In genomic region chr4:166092797-166093196, GRCh38 we compare ENCODE assay signal across 22 cellular contexts.
DNase-seq lines count a peak whose midpoint lies in the region; ATAC-seq and TF ChIP-seq lines count a peak whose summit lies in the region.
"Had no signal": no experiment of that assay in that cellular context is flagged by ENCODE, and none has a peak within 500 bp of the region (broad histone marks: within the 10 kb centered on the region; RNA-seq: fewer than 3 reads in every experiment).

No MANE protein-coding gene starts in this region.

- H3K36me3 ChIP-seq in Caco-2 (ENCODE audit: control insufficient read depth, insufficient read depth, low read length): no peaks in the 10 kb centered on the region
- no peaks in the 10 kb centered on the region for H3K36me3 ChIP-seq in SJCRH30
- H3K36me3 ChIP-seq in hepatocyte (replicated peaks; ENCODE audit: insufficient read depth, low read depth): no peaks in the 10 kb centered on the region
- H3K36me3 ChIP-seq: BLaER1, MG63 had no signal

- H2AFZ ChIP-seq in hepatocyte: no peak overlapping the region
- H2AFZ ChIP-seq: GM23338 had no signal

- DNase-seq in Caco-2 (no peak), LoVo (ENCODE audit: low spot score) (peak; percentile 27), SJCRH30 (peak; percentile 7 to 22), hepatocyte (ENCODE audit: low spot score) (peak; percentile 32), H4 (ENCODE audit: low spot score) (no peak), midbrain (lab: John Stamatoyannopoulos, UW) (no peak)
- DNase-seq: CD4-positive, alpha-beta memory T cell; DMS79; IMR-90; Karpas-422; MG63; NCI-H1092; NCI-H1694; NCI-H82 had no signal

- H3K9me3 ChIP-seq in Caco-2: no peaks in the 10 kb centered on the region
- no peaks in the 10 kb centered on the region for H3K9me3 ChIP-seq in SJCRH30 (replicated peaks)
- no peaks in the 10 kb centered on the region for H3K9me3 ChIP-seq in hepatocyte (ENCODE audit: low read depth)
- H3K9me3 ChIP-seq: A549, BLaER1, MG63 had no signal

- no peaks in the 10 kb centered on the region for H3K9me2 ChIP-seq in hepatocyte (replicated peaks; ENCODE audit: insufficient read depth)

- no peaks in the 10 kb centered on the region for H3K79me2 ChIP-seq in hepatocyte

- WGBS in hepatocyte (ENCODE audit: low lambda C conversion rate, missing lambda C conversion rate): 60% methylated on average over 6 of the region's 6 CpGs

- POLR2A ChIA-PET in Caco-2 (lab: Charles Lee): no interaction called here

- H3K27ac ChIP-seq in SJCRH30: no peak overlapping the region; the same call in 1 of the 2 replicates
- H3K27ac ChIP-seq in hepatocyte: peak overlapping the region; percentile 79
- H3K27ac ChIP-seq: A549, BLaER1 had no signal

- no peaks in the 10 kb centered on the region for H3K27me3 Mint-ChIP-seq in Caco-2 (ENCODE audit: insufficient read depth, unreplicated experiment)
- H3K27me3 Mint-ChIP-seq in stimulated activated memory B cell treated with anti-CD40 and anti-IgM and Interleukin-4, amounts not matched to agents 10 μg/mL and 1 μg/mL and 100 μg/mL, for 72 hours: peaks cover 8% of the 10 kb centered on the region
- H3K27me3 Mint-ChIP-seq: CD4-positive, alpha-beta memory T cell had no signal

- no peaks in the 10 kb centered on the region for H4K20me1 ChIP-seq in hepatocyte (ENCODE audit: insufficient read depth, poor library complexity, severe bottlenecking)
- H4K20me1 ChIP-seq: BLaER1 had no signal

- CTCF ChIA-PET in Caco-2 (lab: Charles Lee): interaction anchor here (1.4 kb wide), 1 partner anchor 551 kb away, joined by 3 read pairs; no protein-coding TSS in a partner anchor

- H3K4me1 Mint-ChIP-seq in Caco-2 (ENCODE audit: low read depth, unreplicated experiment): peaks cover 8% of the 10 kb centered on the region
- H3K4me1 Mint-ChIP-seq in stimulated activated memory B cell treated with anti-CD40 and anti-IgM and Interleukin-4, amounts not matched to agents 10 μg/mL and 1 μg/mL and 100 μg/mL, for 72 hours: no peaks in the 10 kb centered on the region
- H3K4me1 Mint-ChIP-seq: CD4-positive, alpha-beta memory T cell had no signal

- H3K4me2 ChIP-seq in hepatocyte: no peak overlapping the region
- H3K4me2 ChIP-seq: A549, BLaER1, GM23338 had no signal

- no peaks in the 10 kb centered on the region for H3K9me3 Mint-ChIP-seq in Caco-2 (ENCODE audit: unreplicated experiment)
- no peaks in the 10 kb centered on the region for H3K9me3 Mint-ChIP-seq in stimulated activated memory B cell treated with anti-CD40 and anti-IgM and Interleukin-4, amounts not matched to agents 10 μg/mL and 1 μg/mL and 100 μg/mL, for 72 hours
- H3K9me3 Mint-ChIP-seq: CD4-positive, alpha-beta memory T cell; GM23338 had no signal

- BruUV-seq in Caco-2 (replicated peaks; lab: Mats Ljungman, UMichigan): no TSS peak

- peak overlapping the region; percentile 85 for H3K27ac Mint-ChIP-seq in Caco-2 (ENCODE audit: unreplicated experiment)
- H3K27ac Mint-ChIP-seq in stimulated activated memory B cell treated with anti-CD40 and anti-IgM and Interleukin-4, amounts not matched to agents 10 μg/mL and 1 μg/mL and 100 μg/mL, for 72 hours: no peak overlapping the region
- H3K27ac Mint-ChIP-seq: CD4-positive, alpha-beta memory T cell; GM23338 had no signal

- no peak overlapping the region for H3K4me3 Mint-ChIP-seq in Caco-2 (ENCODE audit: unreplicated experiment)
- no peak overlapping the region for H3K4me3 Mint-ChIP-seq in stimulated activated memory B cell treated with anti-CD40 and anti-IgM and Interleukin-4, amounts not matched to agents 10 μg/mL and 1 μg/mL and 100 μg/mL, for 72 hours
- H3K4me3 Mint-ChIP-seq: CD4-positive, alpha-beta memory T cell; GM23338 had no signal

- H3K4me1 ChIP-seq in Caco-2: no peaks in the 10 kb centered on the region
- H3K4me1 ChIP-seq in SJCRH30: peaks cover 11% of the 10 kb centered on the region
- H3K4me1 ChIP-seq in hepatocyte (ENCODE audit: insufficient read depth): no peaks in the 10 kb centered on the region
- H3K4me1 ChIP-seq: A549, BLaER1 had no signal

- no peak overlapping the region for H3K4me3 ChIP-seq in Caco-2 (ENCODE audit: low read depth, low read length)
- no peak overlapping the region for H3K4me3 ChIP-seq in SJCRH30
- no peak overlapping the region for H3K4me3 ChIP-seq in hepatocyte
- H3K4me3 ChIP-seq: A549, BLaER1, GM23338, MG63 had no signal

- H3K27me3 ChIP-seq in Caco-2 (replicated peaks; ENCODE audit: control insufficient read depth, insufficient read depth, low read length): no peaks in the 10 kb centered on the region
- H3K27me3 ChIP-seq in SJCRH30: no peaks in the 10 kb centered on the region
- no peaks in the 10 kb centered on the region for H3K27me3 ChIP-seq in hepatocyte
- H3K27me3 ChIP-seq: BLaER1, MG63 had no signal

- H3K36me3 Mint-ChIP-seq in Caco-2 (ENCODE audit: insufficient read depth, unreplicated experiment): no peaks in the 10 kb centered on the region
- H3K36me3 Mint-ChIP-seq in stimulated activated memory B cell treated with anti-CD40 and anti-IgM and Interleukin-4, amounts not matched to agents 10 μg/mL and 1 μg/mL and 100 μg/mL, for 72 hours: no peaks in the 10 kb centered on the region
- H3K36me3 Mint-ChIP-seq: CD4-positive, alpha-beta memory T cell had no signal

- no peak for TF ChIP-seq CTCF in Caco-2 (IDR thresholded peaks at IDR 0.05; ENCODE audit: insufficient read depth in 1 of 2, low read depth in 1 of 2, low read length in 1 of 2, severe bottlenecking in 1 of 2, unreplicated experiment in 1 of 2)
- TF ChIP-seq CTCF in hepatocyte (IDR thresholded peaks at IDR 0.05; ENCODE audit: poor library complexity): no peak

- intact Hi-C loops in Caco-2 (cut with micrococcal nuclease; ENCODE audit: unreplicated experiment): loop anchor here (1.0 to 10.0 kb wide), 4 partner anchors 228 to 599 kb away; no protein-coding TSS in a partner anchor

- no peak for ATAC-seq in stimulated activated memory B cell treated with anti-CD40 and anti-IgM and Interleukin-4, amounts not matched to agents 10 μg/mL and 1 μg/mL and 100 μg/mL, for 72 hours
- no peak for ATAC-seq in GM19455 (IDR thresholded peaks at IDR 0.05; ENCODE audit: unreplicated experiment)
- ATAC-seq: A549, GM23338, HCT116, Panc1, Right ventricle myocardium inferior had no signal

Comparison
In these comparisons a context has a peak if more than half of its experiments do, and no peak if none do; other contexts are left out.
1. DNase-seq: peak in LoVo (single experiment), SJCRH30 (2 of 2) and hepatocyte (single experiment); none in Caco-2 (0 of 2), H4 (single experiment) and midbrain (single experiment).